In genomic region chr10:63498665-63499064, GRCh38 we compare ENCODE assay signal across 13 cellular contexts. TPM values are rescaled to one million over a fixed set of nuclear protein-coding genes. Genes with fewer than 3 reads are reported as not detected.
DNase-seq lines count a peak whose midpoint lies in the region; ATAC-seq and TF ChIP-seq lines count a peak whose summit lies in the region.
"Had no signal": no experiment of that assay in that cellular context is flagged by ENCODE, and none has a peak within 500 bp of the region (broad histone marks: within the 10 kb centered on the region; RNA-seq: fewer than 3 reads in every experiment).

No MANE protein-coding gene starts in this region.

- TF ChIP-seq CTCF in IMR-90 (conservative IDR thresholded peaks at IDR 0.05; ENCODE audit: low read depth, low read length) = no peak
- no peak for TF ChIP-seq CTCF in WTC11 (IDR thresholded peaks at IDR 0.05)

- in situ Hi-C loops in IMR-90 (cut with MboI; ENCODE audit: low sequenced_read_pairs) = no loop called here

- WGBS in IMR-90 (ENCODE audit: extremely low coverage in 2 of 2, insufficient read length in 1 of 2), 2 experiments = no CpG with 5 or more reads among the region's 1 CpG
- 82% methylated on average over 1 of the region's 1 CpG for WGBS in mesenchymal stem cell

- H3K18ac ChIP-seq in IMR-90 (ENCODE audit: low read depth, low read length) (no peak overlapping the region), mesenchymal stem cell (ENCODE audit: low read depth in 1 of 2, low read length in 2 of 2) (no peak overlapping the region)

- no peak overlapping the region for H2BK12ac ChIP-seq in mesenchymal stem cell (ENCODE audit: low read length in 2 of 2)

- POLR2A ChIA-PET in IMR-90 (lab: Charles Lee; ENCODE audit: unreplicated experiment) = no interaction called here
- POLR2A ChIA-PET in WTC11 (lab: Charles Lee) = no interaction called here

- H3K27me3 ChIP-seq in ACC112 (ENCODE audit: insufficient read depth, low read length) (no peaks in the 10 kb centered on the region), IMR-90 (ENCODE audit: control insufficient read depth, insufficient read depth, low read length) (no peaks in the 10 kb centered on the region), mesenchymal stem cell (ENCODE audit: control insufficient read depth in 1 of 2, insufficient read depth in 1 of 2, low read length in 2 of 2) (no peaks in the 10 kb centered on the region)

- DNase-seq in IMR-90 (peak; percentile 14), OCI-M1 (lab: John Stamatoyannopoulos, UW) (peak; percentile 22), mesenchymal stem cell (peak; percentile 49), NCI-H446 treated with DMSO at 0.1 percent for 48 hours (lab: John Stamatoyannopoulos, UW) (no peak), sciatic nerve (ENCODE audit: low spot score) (no peak), WTC11 (ENCODE audit: low spot score) (no peak)
- DNase-seq: DMS79 treated with DMSO at 0.1 percent for 48 hours, NCI-H1694 treated with DMSO at 0.1 percent for 48 hours, NCI-H2107, NCI-H510A treated with DMSO at 0.1 percent for 48 hours, NCI-H774 had no signal

- no peak overlapping the region for H4K5ac ChIP-seq in IMR-90 (ENCODE audit: low read depth, low read length)

- peaks cover 13% of the 10 kb centered on the region; the same call in 1 of the 2 replicates for H4K20me1 ChIP-seq in IMR-90 (ENCODE audit: insufficient read depth, low read length)

- ATAC-seq in IMR-90 (ENCODE audit: low read depth) = peak; percentile 57
- no peak for ATAC-seq in sciatic nerve
- ATAC-seq in WTC11 = no peak

- H2AK5ac ChIP-seq in IMR-90 (ENCODE audit: low read depth, low read length) (no peak overlapping the region), mesenchymal stem cell (ENCODE audit: low read length, severe bottlenecking) (no peak overlapping the region)

- H2AK9ac ChIP-seq in IMR-90 (replicated peaks; ENCODE audit: low read depth, low read length, poor library complexity) = no peak overlapping the region

- H3K4me1 Mint-ChIP-seq in WTC11 = peaks cover 11% of the 10 kb centered on the region

- H3K36me3 ChIP-seq in ACC112 (ENCODE audit: insufficient read depth, low read length) (peaks cover 4% of the 10 kb centered on the region), IMR-90 (ENCODE audit: control insufficient read depth, insufficient read depth, low read length) (no peaks in the 10 kb centered on the region), mesenchymal stem cell (ENCODE audit: control insufficient read depth in 1 of 2, insufficient read depth in 2 of 2, low read depth in 1 of 2, low read length in 2 of 2) (no peaks in the 10 kb centered on the region)

- H4K8ac ChIP-seq in IMR-90 (ENCODE audit: low read depth in 2 of 2, low read length in 2 of 2) (no peak overlapping the region), mesenchymal stem cell (ENCODE audit: low read length) (no peak overlapping the region)

- no peak overlapping the region for H3K27ac Mint-ChIP-seq in WTC11

- no peak overlapping the region for H4K91ac ChIP-seq in IMR-90 (ENCODE audit: insufficient read depth, low read depth, low read length)
- no peak overlapping the region for H4K91ac ChIP-seq in mesenchymal stem cell (ENCODE audit: low read length)

- H2BK20ac ChIP-seq in IMR-90 (ENCODE audit: low read depth, low read length) = no peak overlapping the region

- H2BK120ac ChIP-seq in IMR-90 (ENCODE audit: low read depth, low read length) = no peak overlapping the region
- H2BK120ac ChIP-seq in mesenchymal stem cell (ENCODE audit: low read depth, low read length) = no peak overlapping the region

- H3K79me1 ChIP-seq in IMR-90 (ENCODE audit: low read depth in 1 of 2, low read length in 2 of 2) (peaks cover 29 to 53% of the 10 kb centered on the region in 2 experiments), mesenchymal stem cell (replicated peaks; ENCODE audit: low read length, poor library complexity, severe bottlenecking) (peaks cover 6% of the 10 kb centered on the region)

- no peak for TF ChIP-seq RAD21 in IMR-90 (IDR thresholded peaks at IDR 0.05; ENCODE audit: low read length)

- H3K9ac ChIP-seq in IMR-90 (ENCODE audit: low read depth, low read length) (no peak overlapping the region), mesenchymal stem cell (ENCODE audit: low read length) (no peak overlapping the region)

- H3K4me1 ChIP-seq in ACC112 (ENCODE audit: control insufficient read depth, insufficient read depth, low read length, unreplicated experiment) (peaks cover 23% of the 10 kb centered on the region), IMR-90 (ENCODE audit: control insufficient read depth, insufficient read depth, low read length) (no peaks in the 10 kb centered on the region), mesenchymal stem cell (ENCODE audit: control insufficient read depth, insufficient read depth, low read depth, low read length) (peaks cover 3% of the 10 kb centered on the region)

- H2AFZ ChIP-seq in ACC112 (ENCODE audit: low read length, unreplicated experiment) (no peak overlapping the region), IMR-90 (replicated peaks; ENCODE audit: low read length, poor library complexity) (no peak overlapping the region), mesenchymal stem cell (ENCODE audit: low read depth, low read length) (no peak overlapping the region)

- intact Hi-C loops in IMR-90 (cut with micrococcal nuclease) = no loop called here
- intact Hi-C loops in sciatic nerve (cut with DNase I) = no loop called here

- no TSS peak for BruUV-seq in IMR-90 (replicated peaks; lab: Mats Ljungman, UMichigan)

- 0 out of 2 replicates have a peak overlapping the region, but pooled peaks have one; percentile 5 for H3K27ac ChIP-seq in ACC112 (ENCODE audit: low read depth, low read length)
- no peak overlapping the region for H3K27ac ChIP-seq in IMR-90 (ENCODE audit: insufficient read depth, low read length)
- no peak overlapping the region for H3K27ac ChIP-seq in mesenchymal stem cell (ENCODE audit: low read length, poor library complexity, severe bottlenecking)

- H3K9me3 ChIP-seq in IMR-90 (ENCODE audit: control insufficient read depth, insufficient read depth, low read length) (no peaks in the 10 kb centered on the region), mesenchymal stem cell (ENCODE audit: control insufficient read depth, low read length) (no peaks in the 10 kb centered on the region)

- peaks cover 66% of the 10 kb centered on the region for H3K79me2 ChIP-seq in ACC112 (ENCODE audit: control insufficient read depth, insufficient read depth, low read length, unreplicated experiment)

- 0 out of 2 replicates have a peak, but pooled peaks cover 2% of the 10 kb centered on the region for H3K9me1 ChIP-seq in IMR-90 (ENCODE audit: insufficient read depth, low read length)

- no peak overlapping the region for H2BK5ac ChIP-seq in IMR-90 (ENCODE audit: low read depth, low read length, poor library complexity, severe bottlenecking)
- H2BK5ac ChIP-seq in mesenchymal stem cell (ENCODE audit: low read depth, low read length, poor library complexity, severe bottlenecking) = no peak overlapping the region

- H3K9me3 Mint-ChIP-seq in WTC11 = no peaks in the 10 kb centered on the region

- H2BK15ac ChIP-seq in IMR-90 (ENCODE audit: low read depth, low read length) (no peak overlapping the region), mesenchymal stem cell (ENCODE audit: low read depth, poor library complexity, severe bottlenecking) (no peak overlapping the region)

- H3K4me3 ChIP-seq in ACC112 (ENCODE audit: low read depth, low read length) (no peak overlapping the region), IMR-90 (ENCODE audit: insufficient read depth, low read depth, low read length) (no peak overlapping the region), mesenchymal stem cell (ENCODE audit: insufficient read depth in 1 of 2, low read depth in 1 of 2, low read length in 2 of 2) (no peak overlapping the region)

- H3K27me3 Mint-ChIP-seq in WTC11 (ENCODE audit: low read depth) = no peaks in the 10 kb centered on the region

- no peak overlapping the region for H3K23ac ChIP-seq in IMR-90 (ENCODE audit: low read depth, low read length)
- H3K23ac ChIP-seq in mesenchymal stem cell (ENCODE audit: low read length in 2 of 2) = no peak overlapping the region

- CTCF ChIA-PET in IMR-90 (lab: Yijun Ruan, JAX) (no interaction called here), WTC11 (lab: Charles Lee) (no interaction called here)

- no peak overlapping the region for H3K4me3 Mint-ChIP-seq in WTC11
- H3K4me3 Mint-ChIP-seq: CD14-positive monocyte had no signal

- peaks cover 4% of the 10 kb centered on the region for H3K36me3 Mint-ChIP-seq in WTC11

- H3K56ac ChIP-seq in IMR-90 (ENCODE audit: extremely low read depth, insufficient read depth, low read length) = no peak overlapping the region

- H3K14ac ChIP-seq in IMR-90 (replicated peaks; ENCODE audit: low read depth, low read length) (no peak overlapping the region), mesenchymal stem cell (ENCODE audit: low read length in 2 of 2) (no peak overlapping the region)

- dilution Hi-C loops in IMR-90 (cut with HindIII; ENCODE audit: low sequenced_read_pairs, unreplicated experiment) = no loop called here

- H3K4me2 ChIP-seq in IMR-90 (ENCODE audit: low read depth, low read length) = 0 out of 2 replicates have a peak overlapping the region, but pooled peaks have one; percentile 41
- H3K4me2 ChIP-seq in mesenchymal stem cell (ENCODE audit: low read length, poor library complexity, severe bottlenecking) = no peak overlapping the region

- no peak for TF ChIP-seq POLR2A in IMR-90 (IDR thresholded peaks at IDR 0.05; ENCODE audit: low read depth, low read length)

- H3K4ac ChIP-seq in IMR-90 (ENCODE audit: low read depth, low read length) (no peak overlapping the region), mesenchymal stem cell (ENCODE audit: low read depth in 1 of 2, low read length in 2 of 2) (no peak overlapping the region)

TF ChIP-seq in WTC11, 78 proteins besides CTCF, POLR2A, EP300 and RAD21 (continues in another document):
- no peak for TF ChIP-seq ZNF138 (CRISPR knock-in tag; conservative IDR thresholded peaks at IDR 0.05)

RNA-seq across cellular contexts. Expression of gene REEP3, which starts 22.5 kb away (rescaled TPM):
- total RNA-seq in IMR-90 (2012; rRNA removed) (28.9 and 48.6 TPM in 2 replicates), sciatic nerve (50.7 TPM), WTC11 (2021) (18.5 to 23.2 TPM (median 21.2 TPM) in 3 replicates)
- polyA plus RNA-seq in IMR-90 (2012; rRNA removed) = 9.2 and 11.7 TPM in 2 replicates
- 3.6 and 4.4 TPM in 2 replicates for polyA plus RNA-seq in IMR-90 (2012; cell fraction: cytosol; rRNA removed)
- polyA plus RNA-seq in IMR-90 (2012; cell fraction: nucleus; rRNA removed; ENCODE audit: low replicate concordance) = 1.0 and 4.6 TPM in 2 replicates
- polyA plus RNA-seq in mesenchymal stem cell (2013, experiment 1 of 2) = 38.5 TPM
- 42.0 TPM for polyA plus RNA-seq in mesenchymal stem cell (2013, experiment 2 of 2)

RNA-seq across cellular contexts. Expression of gene JMJD1C, which starts 32.9 kb away (rescaled TPM):
- total RNA-seq in IMR-90 (2012; rRNA removed) (96.8 and 108 TPM in 2 replicates), sciatic nerve (141 TPM), WTC11 (2021) (158 to 180 TPM (median 161 TPM) in 3 replicates)
- 10.6 and 15.6 TPM in 2 replicates for polyA plus RNA-seq in IMR-90 (2012; rRNA removed)
- 2.0 and 2.7 TPM in 2 replicates for polyA plus RNA-seq in IMR-90 (2012; cell fraction: cytosol; rRNA removed)
- 4.5 and 57.4 TPM in 2 replicates for polyA plus RNA-seq in IMR-90 (2012; cell fraction: nucleus; rRNA removed; ENCODE audit: low replicate concordance)
- 23.7 TPM for polyA plus RNA-seq in mesenchymal stem cell (2013, experiment 1 of 2)
- 25.8 TPM for polyA plus RNA-seq in mesenchymal stem cell (2013, experiment 2 of 2)

Comparison
In these comparisons a context has a peak if more than half of its experiments do, and no peak if none do; other contexts are left out.
1. DNase-seq: peak in IMR-90 (single experiment), OCI-M1 (single experiment) and mesenchymal stem cell (single experiment); none in NCI-H446 treated with DMSO at 0.1 percent for 48 hours (single experiment), sciatic nerve (single experiment) and WTC11 (single experiment).